In the genomic region with DNA sequence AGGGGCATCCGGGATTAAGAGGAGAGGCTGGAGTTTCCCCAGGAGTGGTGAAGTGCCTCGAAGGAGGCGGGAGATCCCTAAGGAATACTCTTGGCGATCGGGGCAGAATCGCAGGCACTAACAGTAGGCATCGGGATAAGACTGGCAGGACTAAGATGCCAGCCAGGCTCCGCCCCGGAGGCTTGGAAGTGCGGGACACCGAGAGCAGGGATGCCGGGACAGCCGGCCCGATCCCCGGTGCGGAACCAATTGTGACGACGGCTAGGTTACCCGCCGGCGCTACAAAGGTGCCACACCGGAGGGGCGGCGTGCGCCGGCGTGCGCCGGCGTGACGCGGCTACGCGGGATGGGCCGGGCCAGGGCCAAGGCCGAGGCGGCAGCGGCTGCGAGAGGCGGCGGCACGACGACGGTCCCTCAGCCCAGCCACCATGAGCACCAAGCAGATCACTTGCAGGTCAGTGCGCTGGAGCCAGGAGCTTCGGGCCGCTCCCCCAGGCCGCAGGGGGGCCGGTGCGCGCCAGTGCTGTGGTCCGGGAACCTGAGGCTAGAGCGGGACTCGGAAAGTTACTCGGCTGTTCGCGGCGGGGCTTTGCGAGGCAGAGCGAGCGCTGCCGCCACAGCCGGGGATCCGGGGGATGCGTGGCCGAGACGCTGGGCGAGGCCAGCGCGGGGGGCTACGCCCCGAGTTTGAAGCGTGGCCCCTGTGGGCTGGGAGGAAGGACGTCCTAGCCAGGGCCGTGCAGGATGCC, we compare ENCODE assay signal across 8 cellular contexts. TPM values are rescaled to one million over a fixed set of nuclear protein-coding genes. Genes with fewer than 3 reads are reported as not detected.
DNase-seq lines count a peak whose midpoint lies in the region; ATAC-seq and TF ChIP-seq lines count a peak whose summit lies in the region.

A gene with protein sequence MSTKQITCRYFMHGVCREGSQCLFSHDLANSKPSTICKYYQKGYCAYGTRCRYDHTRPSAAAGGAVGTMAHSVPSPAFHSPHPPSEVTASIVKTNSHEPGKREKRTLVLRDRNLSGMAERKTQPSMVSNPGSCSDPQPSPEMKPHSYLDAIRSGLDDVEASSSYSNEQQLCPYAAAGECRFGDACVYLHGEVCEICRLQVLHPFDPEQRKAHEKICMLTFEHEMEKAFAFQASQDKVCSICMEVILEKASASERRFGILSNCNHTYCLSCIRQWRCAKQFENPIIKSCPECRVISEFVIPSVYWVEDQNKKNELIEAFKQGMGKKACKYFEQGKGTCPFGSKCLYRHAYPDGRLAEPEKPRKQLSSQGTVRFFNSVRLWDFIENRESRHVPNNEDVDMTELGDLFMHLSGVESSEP (plus strand): TSS at position 365 of the 749 bp plus-strand sequence. CDS start 64 bp downstream, at position 429.

- no peaks in the 10 kb centered on the region for H3K36me3 ChIP-seq in ACC112 (ENCODE audit: insufficient read depth, low read length)

- H3K4me3 ChIP-seq in ACC112 (ENCODE audit: low read depth, low read length) (peak within 1 kb of the TSS; percentile 99), cardiac fibroblast (replicated peaks in 1 of 2; ENCODE audit: low read depth in 2 of 2, low read length in 2 of 2) (peak within 1 kb of the TSS; percentile 77 to 91)

- POLR2A ChIA-PET in activated B cell treated with CpG ODN at 0.5 μM for 24 hours (lab: Charles Lee), result interaction anchor here (1.2 to 1.8 kb wide), 3 partner anchors 72 to 285 kb away, joined by 3 to 6 read pairs (median 4); a partner anchor contains a TSS

- DNase-seq in NCI-H2227 treated with DMSO at 0.1 percent for 48 hours (lab: John Stamatoyannopoulos, UW), result peak; percentile 78
- peak; percentile 85 for DNase-seq in activated B cell treated with CpG ODN at 0.5 μM for 24 hours
- peak; percentile 85 to 88 for DNase-seq in cardiac fibroblast (ENCODE audit: low read depth in 2 of 2)
- DNase-seq in inferior parietal cortex (ENCODE audit: extremely low spot score), result peak; percentile 90
- peak; percentile 75 to 79 for DNase-seq in stimulated activated CD4-positive, alpha-beta T cell treated with anti-CD3 and anti-CD28 coated beads, Interleukin-12 subunit alpha, Interleukin-12 subunit beta, amount 100 ng/mL, for 24 hours (ENCODE audit: low read depth in 2 of 2)

- peak; percentile 98 for TF ChIP-seq POLR2A in GM18526 (IDR thresholded peaks at IDR 0.05; ENCODE audit: extremely low read depth, insufficient read length)

- H3K4me1 Mint-ChIP-seq in activated B cell treated with CpG ODN at 0.5 μM for 24 hours, result peaks cover 62% of the 10 kb centered on the region

- peaks cover 9% of the 10 kb centered on the region for H3K27me3 Mint-ChIP-seq in activated B cell treated with CpG ODN at 0.5 μM for 24 hours

- ATAC-seq in HG03064 (IDR thresholded peaks at IDR 0.05; ENCODE audit: low read depth, unreplicated experiment) (peak; percentile 90), activated B cell treated with CpG ODN at 0.5 μM for 24 hours (ENCODE audit: low read depth) (peak; percentile 96)

- H3K79me2 ChIP-seq in ACC112 (ENCODE audit: control insufficient read depth, insufficient read depth, low read length, unreplicated experiment), result peaks cover 50% of the 10 kb centered on the region

- H3K36me3 Mint-ChIP-seq in activated B cell treated with CpG ODN at 0.5 μM for 24 hours (ENCODE audit: low read depth), result peaks cover 5% of the 10 kb centered on the region

- H3K4me1 ChIP-seq in ACC112 (ENCODE audit: control insufficient read depth, insufficient read depth, low read length, unreplicated experiment), result peaks cover 26% of the 10 kb centered on the region

- intact Hi-C loops in activated B cell treated with CpG ODN at 0.5 μM for 24 hours (cut with micrococcal nuclease), result loop anchor here (1.0 to 5.0 kb wide), 6 partner anchors 73 to 1875 kb away; a partner anchor contains a TSS

- TF ChIP-seq CTCF in activated B cell treated with CpG ODN at 0.5 μM for 24 hours (IDR thresholded peaks at IDR 0.05) (no peak), cardiac fibroblast (IDR thresholded peaks at IDR 0.05; ENCODE audit: low read depth, low read length) (no peak)

- peak within 1 kb of the TSS; percentile 76 for H3K27ac ChIP-seq in ACC112 (ENCODE audit: low read depth, low read length)

- peak within 1 kb of the TSS; percentile 84 for H2AFZ ChIP-seq in ACC112 (ENCODE audit: low read length, unreplicated experiment)

- peak within 1 kb of the TSS; percentile 89 for H3K4me3 Mint-ChIP-seq in activated B cell treated with CpG ODN at 0.5 μM for 24 hours

- H3K27ac Mint-ChIP-seq in activated B cell treated with CpG ODN at 0.5 μM for 24 hours, result peak within 1 kb of the TSS; percentile 62

- no peaks in the 10 kb centered on the region for H3K27me3 ChIP-seq in ACC112 (ENCODE audit: insufficient read depth, low read length)

- CTCF ChIA-PET in activated B cell treated with CpG ODN at 0.5 μM for 24 hours (lab: Charles Lee), result interaction anchor here (0.7 kb wide), 1 partner anchor 710 kb away, joined by 3 read pairs; a partner anchor contains a TSS

- no peaks in the 10 kb centered on the region for H3K9me3 Mint-ChIP-seq in activated B cell treated with CpG ODN at 0.5 μM for 24 hours

RNA-seq across cellular contexts. Expression of the gene that starts here (rescaled TPM):
- total RNA-seq in activated B cell treated with CpG ODN at 0.5 μM for 24 hours, result 22.2 and 22.3 TPM in 2 replicates

Comparison
In these comparisons a context has a peak if more than half of its experiments do, and no peak if none do; other contexts are left out.
1. Peak in every context shown above with its lines: DNase-seq, ATAC-seq, H3K4me3 ChIP-seq and H3K27ac ChIP-seq.